14 cellular contexts compared by ENCODE assay signal in genomic region chr15:28913171-28913765, GRCh38. TPM values are rescaled to one million over a fixed set of nuclear protein-coding genes. Genes with fewer than 3 reads are reported as not detected.
DNase-seq lines count a peak whose midpoint lies in the region; ATAC-seq, FAIRE-seq and TF ChIP-seq lines count a peak whose summit lies in the region.
"Had no signal": no experiment of that assay in that cellular context is flagged by ENCODE, and none has a peak within 500 bp of the region (broad histone marks: within the 10 kb centered on the region; RNA-seq: fewer than 3 reads in every experiment).

No MANE protein-coding gene starts in this region.

- H3K27ac ChIP-seq in HepG2 (ENCODE audit: extremely low read length, insufficient read depth, low read length) (no peak overlapping the region), ascending aorta (no peak overlapping the region)
- H3K27ac ChIP-seq: prostate gland, uterus had no signal

- H2AFZ ChIP-seq in HepG2 (ENCODE audit: low read length): no peak overlapping the region

- CTCF ChIA-PET in HepG2 (lab: Yijun Ruan, JAX; ENCODE audit: low intra/inter-chr PET ratio, low total read pairs): no interaction called here

- no peaks in the 10 kb centered on the region for H3K4me1 ChIP-seq in HepG2 (ENCODE audit: insufficient read depth, low read length)
- H3K4me1 ChIP-seq in ascending aorta: no peaks in the 10 kb centered on the region
- H3K4me1 ChIP-seq: prostate gland, uterus had no signal

- TF ChIP-seq POLR2A in HepG2 (IDR thresholded peaks at IDR 0.05; ENCODE audit: insufficient read depth in 1 of 2, low read depth in 2 of 2, low read length in 2 of 2): no peak

- no peaks in the 10 kb centered on the region for H3K36me3 ChIP-seq in HepG2 (replicated peaks in 1 of 2; ENCODE audit: control insufficient read depth in 1 of 2, insufficient read depth in 2 of 2, low read length in 2 of 2)
- H3K36me3 ChIP-seq in ascending aorta: no peaks in the 10 kb centered on the region
- H3K36me3 ChIP-seq: prostate gland, uterus had no signal

- no peak for FAIRE-seq in HepG2 (lab: Jason Lieb, UNC)

- no TSS peak for BruUV-seq in HepG2 (replicated peaks; lab: Mats Ljungman, UMichigan)

- no peaks in the 10 kb centered on the region for H3K9me3 Mint-ChIP-seq in stimulated activated naive CD8-positive, alpha-beta T cell treated with anti-CD3 and anti-CD28 coated beads, Interleukin-15, amount 100 ng/mL, for 72 hours

- H3K4me3 ChIP-seq in astrocyte of the spinal cord (ENCODE audit: low read depth, low read length): no peak overlapping the region
- no peak overlapping the region for H3K4me3 ChIP-seq in HepG2 (replicated peaks in 1 of 3; ENCODE audit: insufficient read depth in 1 of 3, low read depth in 2 of 3, low read length in 3 of 3)
- H3K4me3 ChIP-seq in ascending aorta: no peak overlapping the region
- H3K4me3 ChIP-seq: prostate gland, uterus had no signal

- ATAC-seq in stimulated activated naive CD8-positive, alpha-beta T cell treated with anti-CD3 and anti-CD28 coated beads, Interleukin-15, Interleukin-2, amounts not matched to agents 100 U/mL and 50 U/mL, for 24 hours: no peak
- no peak for ATAC-seq in stimulated activated naive CD8-positive, alpha-beta T cell treated with anti-CD3 and anti-CD28 coated beads, Interleukin-15, amount 100 ng/mL, for 72 hours
- ATAC-seq in HepG2 (peak; percentile 86), HG03342 (IDR thresholded peaks at IDR 0.05; ENCODE audit: unreplicated experiment) (no peak), GM21717 (IDR thresholded peaks at IDR 0.05; ENCODE audit: unreplicated experiment) (no peak)

- no peak for TF ChIP-seq EP300 in HepG2 (IDR thresholded peaks at IDR 0.05; ENCODE audit: low read depth in 2 of 2, low read length in 2 of 2)
- TF ChIP-seq EP300 in HepG2 (CRISPR knock-in tag; IDR thresholded peaks at IDR 0.05; ENCODE audit: borderline replicate concordance): no peak

- peak overlapping the region in 1 of 2 donors; percentile 57 for H3K27ac Mint-ChIP-seq in stimulated activated naive CD8-positive, alpha-beta T cell treated with anti-CD3 and anti-CD28 coated beads, Interleukin-15, amount 100 ng/mL, for 72 hours
- H3K27ac Mint-ChIP-seq: activated CD8-positive, alpha-beta T cell treated with anti-CD3 and anti-CD28 coated beads, Interleukin-2, amount 10 ng/mL, durations not matched to agents 7 days and 5 days had no signal

- in situ Hi-C loops in astrocyte of the spinal cord (cut with HindIII; ENCODE audit: low sequenced_read_pairs): no loop called here
- in situ Hi-C loops in HepG2 (cut with HindIII; ENCODE audit: extremely low pct_ligation_motif_present, low pct_unique_long_range_greater_than_20kb): no loop called here

- 52% methylated on average over 9 of the region's 9 CpGs for WGBS in HepG2 (ENCODE audit: low lambda C conversion rate)

- no peaks in the 10 kb centered on the region for H4K20me1 ChIP-seq in HepG2 (ENCODE audit: insufficient read depth, low read length)

- H3K9me3 ChIP-seq in HepG2 (ENCODE audit: low read length) (no peaks in the 10 kb centered on the region), ascending aorta (no peaks in the 10 kb centered on the region)
- H3K9me3 ChIP-seq: prostate gland, uterus had no signal

- no peak overlapping the region for H3K4me3 Mint-ChIP-seq in stimulated activated naive CD8-positive, alpha-beta T cell treated with anti-CD3 and anti-CD28 coated beads, Interleukin-15, amount 100 ng/mL, for 72 hours
- H3K4me3 Mint-ChIP-seq: activated CD8-positive, alpha-beta T cell treated with anti-CD3 and anti-CD28 coated beads, Interleukin-2, amount 10 ng/mL, durations not matched to agents 7 days and 5 days had no signal

- no peaks in the 10 kb centered on the region for H3K27me3 Mint-ChIP-seq in stimulated activated naive CD8-positive, alpha-beta T cell treated with anti-CD3 and anti-CD28 coated beads, Interleukin-15, amount 100 ng/mL, for 72 hours

- H3K4me2 ChIP-seq in HepG2 (ENCODE audit: low read depth, low read length): no peak overlapping the region

- H3K4me1 Mint-ChIP-seq in stimulated activated naive CD8-positive, alpha-beta T cell treated with anti-CD3 and anti-CD28 coated beads, Interleukin-15, amount 100 ng/mL, for 72 hours: peaks cover 52% of the 10 kb centered on the region

- H3K27me3 ChIP-seq in HepG2 (ENCODE audit: control insufficient read depth in 1 of 2, insufficient read depth in 2 of 2, low read length in 2 of 2) (no peaks in the 10 kb centered on the region; a peak in 1 of 5 replicates), ascending aorta (no peaks in the 10 kb centered on the region)
- H3K27me3 ChIP-seq: uterus had no signal

- TF ChIP-seq CTCF in astrocyte of the spinal cord (IDR thresholded peaks at IDR 0.05; ENCODE audit: low read depth, low read length) (peak; percentile 21), HepG2 (CRISPR knock-in tag; IDR thresholded peaks at IDR 0.05) (0 out of 2 replicates have a peak, but pooled peaks have one; percentile 16), ascending aorta (IDR thresholded peaks at IDR 0.05) (no peak)

- H3K9ac ChIP-seq in HepG2 (ENCODE audit: insufficient read depth, low read depth, low read length): no peak overlapping the region

- no peak for TF ChIP-seq RAD21 in HepG2 (CRISPR knock-in tag; IDR thresholded peaks at IDR 0.05)

- DNase-seq in stimulated activated naive CD8-positive, alpha-beta T cell treated with anti-CD3 and anti-CD28 coated beads, Interleukin-15, Interleukin-2, amounts not matched to agents 100 U/mL and 50 U/mL, for 24 hours: peak; percentile 1
- DNase-seq in stimulated activated naive CD8-positive, alpha-beta T cell treated with anti-CD3 and anti-CD28 coated beads, Interleukin-15, amount 100 ng/mL, for 72 hours: no peak
- DNase-seq in astrocyte of the spinal cord (ENCODE audit: low read depth, low spot score): no peak
- DNase-seq in HepG2 (ENCODE audit: low spot score): no peak
- DNase-seq in ascending aorta (ENCODE audit: low spot score in 2 of 2): no peak
- no peak for DNase-seq in AML-193 (lab: John Stamatoyannopoulos, UW)
- DNase-seq: activated CD8-positive, alpha-beta T cell treated with anti-CD3 and anti-CD28 coated beads, Interleukin-2, amount 10 ng/mL, durations not matched to agents 7 days and 5 days; DMS79; NCI-H1436; NCI-H748 treated with DMSO at 0.1 percent for 48 hours; uterus had no signal

- no peaks in the 10 kb centered on the region for H3K79me2 ChIP-seq in HepG2 (ENCODE audit: insufficient read depth, low read length)

- intact Hi-C loops in HepG2 (cut with micrococcal nuclease; ENCODE audit: unreplicated experiment): loop anchor here (10.0 kb wide), 1 partner anchor 62 kb away; no protein-coding TSS in a partner anchor
- intact Hi-C loops in ascending aorta (cut with DNase I): no loop called here

- POLR2A ChIA-PET in HepG2 (lab: Yijun Ruan, JAX): no interaction called here

TF ChIP-seq in HepG2, 621 proteins besides CTCF, POLR2A, EP300 and RAD21 (continues in another document):
- TF ChIP-seq PPARG (CRISPR knock-in tag; conservative IDR thresholded peaks at IDR 0.05) (no peak), IKZF4 (CRISPR knock-in tag; IDR thresholded peaks at IDR 0.05; ENCODE audit: borderline replicate concordance, low read depth, not compliant biosample characterization) (no peak), ZBTB20 (CRISPR knock-in tag; IDR thresholded peaks at IDR 0.05; ENCODE audit: borderline replicate concordance, low read depth) (no peak), ZNF660 (CRISPR knock-in tag; IDR thresholded peaks at IDR 0.05; ENCODE audit: borderline replicate concordance, low read depth) (no peak), NR1H2 (CRISPR knock-in tag; IDR thresholded peaks at IDR 0.05; ENCODE audit: borderline replicate concordance, low read depth) (no peak)
- TF ChIP-seq, protein P1, sequence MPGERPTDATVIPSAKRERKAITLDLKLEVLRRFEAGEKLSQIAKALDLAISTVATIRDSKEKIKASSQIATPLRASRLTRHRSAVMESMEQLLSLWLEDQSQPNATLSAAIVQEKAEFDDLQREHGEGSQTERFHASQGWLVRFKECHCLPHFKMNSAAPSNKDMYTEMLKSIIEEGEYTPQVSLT (CRISPR knock-in tag; IDR thresholded peaks at IDR 0.05; ENCODE audit: borderline replicate concordance, low read depth): no peak

RNA-seq across cellular contexts. Expression of gene APBA2, which starts 27.5 kb away (rescaled TPM):
- total RNA-seq in HepG2 (2016; rRNA removed; fragmentation: Illumina TruSeq; extraction: Trizol): 0.29 and 0.62 TPM in 2 replicates
- total RNA-seq in HepG2 (2016; cell fraction: cytosol; rRNA removed; fragmentation: Illumina TruSeq; extraction: Trizol; ENCODE audit: low read depth): 0.40 and 0.79 TPM in 2 replicates
- total RNA-seq in HepG2 (2016; cell fraction: insoluble cytoplasmic fraction; rRNA removed; fragmentation: Illumina TruSeq; extraction: Trizol): 0.56 and 0.74 TPM in 2 replicates
- 0.79 and 0.83 TPM in 2 replicates for total RNA-seq in HepG2 (2016; cell fraction: membrane; rRNA removed; fragmentation: Illumina TruSeq; extraction: Trizol)
- total RNA-seq in HepG2 (2016; cell fraction: nucleus; rRNA removed; fragmentation: Illumina TruSeq; extraction: Trizol): 0.60 and 0.71 TPM in 2 replicates
- polyA plus RNA-seq in HepG2 (2011; rRNA removed): 1.5 and 2.3 TPM in 2 replicates
- polyA plus RNA-seq in HepG2 (2011; cell fraction: cytosol; rRNA removed): 1.2 and 1.4 TPM in 2 replicates
- polyA plus RNA-seq in HepG2 (2011; cell fraction: nucleus; rRNA removed): 2.0 and 2.3 TPM in 2 replicates
- polyA plus RNA-seq in HepG2 (2012): 1.0 TPM in 2 replicates
- polyA plus RNA-seq in HepG2 (2016; cell fraction: cytosol; fragmentation: Illumina TruSeq; extraction: Trizol; ENCODE audit: low read depth): 0.34 and 0.35 TPM in 2 replicates
- polyA plus RNA-seq in HepG2 (2016; cell fraction: insoluble cytoplasmic fraction; fragmentation: Illumina TruSeq; extraction: Trizol; ENCODE audit: low read depth): 0.58 and 0.87 TPM in 2 replicates
- 0.64 TPM in 2 replicates for polyA plus RNA-seq in HepG2 (2016; cell fraction: membrane; fragmentation: Illumina TruSeq; extraction: Trizol; ENCODE audit: low read depth)
- 1.00 and 1.3 TPM in 2 replicates for polyA plus RNA-seq in HepG2 (2016; cell fraction: nucleus; fragmentation: Illumina TruSeq; extraction: Trizol; ENCODE audit: insufficient read depth, low read depth)
- 0.26 and 2.5 TPM in 2 replicates for polyA minus RNA-seq in HepG2 (2011; rRNA and poly(A)+ RNA removed; ENCODE audit: low replicate concordance)
- polyA minus RNA-seq in HepG2 (2011; cell fraction: cytosol; rRNA and poly(A)+ RNA removed): 0.49 and 0.79 TPM in 2 replicates
- polyA minus RNA-seq in HepG2 (2011; cell fraction: nucleus; rRNA and poly(A)+ RNA removed): 0.99 and 1.9 TPM in 2 replicates
- 2.4 TPM for total RNA-seq in ascending aorta

Comparison
In these comparisons a context has a peak if more than half of its experiments do, and no peak if none do; other contexts are left out.
1. CTCF ChIP-seq: peak in astrocyte of the spinal cord (single experiment) and HepG2 (single experiment); none in ascending aorta (0 of 3).